ENCODE assay signal across 28 cellular contexts in genomic region chr9:130892503-130893249, GRCh38. TPM values are rescaled to one million over a fixed set of nuclear protein-coding genes. Genes with fewer than 3 reads are reported as not detected.
A peak's percentile ranks its signal among the peaks of the same experiment; 100 is the strongest.
DNase-seq lines count a peak whose midpoint lies in the region; ATAC-seq and TF ChIP-seq lines count a peak whose summit lies in the region.
"Had no signal": no experiment of that assay in that cellular context is flagged by ENCODE, and none has a peak within 500 bp of the region (broad histone marks: within the 10 kb centered on the region; RNA-seq: fewer than 3 reads in every experiment).

No MANE protein-coding gene starts in this region.

- H3K27me3 ChIP-seq in breast epithelium: peaks cover 0 to 2% of the 10 kb centered on the region in 2 donors
- H3K27me3 ChIP-seq in lower lobe of right lung (ENCODE audit: low read depth): no peaks in the 10 kb centered on the region
- no peaks in the 10 kb centered on the region for H3K27me3 ChIP-seq in SK-N-SH (ENCODE audit: insufficient read depth)

- H3F3A ChIP-seq in SK-N-SH (replicated peaks; ENCODE audit: insufficient read depth): peaks cover 9% of the 10 kb centered on the region

- H3K4me2 ChIP-seq in SK-N-SH: no peak overlapping the region

- no peak overlapping the region for H3K4me3 Mint-ChIP-seq in MCF 10A (ENCODE audit: unreplicated experiment)
- H3K4me3 Mint-ChIP-seq: activated naive CD8-positive, alpha-beta T cell treated with anti-CD3 and anti-CD28 coated beads, Interleukin-2, amount 10 ng/mL, durations not matched to agents 7 days and 5 days; CD4-positive, alpha-beta memory T cell; IgD-negative memory B cell had no signal

- WGBS in SK-N-SH (ENCODE audit: low lambda C conversion rate): 93% methylated on average over 18 of the region's 22 CpGs

- H3K9ac ChIP-seq in SK-N-SH: no peak overlapping the region
- H3K9ac ChIP-seq: GM23248 had no signal

- H3K4me1 Mint-ChIP-seq in MCF 10A (ENCODE audit: insufficient read depth, unreplicated experiment): no peaks in the 10 kb centered on the region
- H3K4me1 Mint-ChIP-seq: activated naive CD8-positive, alpha-beta T cell treated with anti-CD3 and anti-CD28 coated beads, Interleukin-2, amount 10 ng/mL, durations not matched to agents 7 days and 5 days; CD4-positive, alpha-beta memory T cell; IgD-negative memory B cell had no signal

- intact Hi-C loops in MCF 10A (cut with micrococcal nuclease): no loop called here
- intact Hi-C loops in breast epithelium (cut with DNase I; ENCODE audit: low total_unique reads): no loop called here
- intact Hi-C loops in lower lobe of right lung (cut with DNase I): no loop called here

- peak overlapping the region; percentile 23 for H3K27ac Mint-ChIP-seq in MCF 10A (ENCODE audit: low read depth, unreplicated experiment)
- H3K27ac Mint-ChIP-seq: activated naive CD8-positive, alpha-beta T cell treated with anti-CD3 and anti-CD28 coated beads, Interleukin-2, amount 10 ng/mL, durations not matched to agents 7 days and 5 days; IgD-negative memory B cell had no signal

- CTCF ChIA-PET in MCF 10A (lab: Yijun Ruan, JAX): interaction anchor here (0.6 to 1.6 kb wide), 4 partner anchors 120 to 191 kb away, joined by 3 to 6 read pairs (median 4); no protein-coding TSS in a partner anchor
- CTCF ChIA-PET in SK-N-SH (lab: Yijun Ruan, JAX): interaction anchor here (0.8 to 4.1 kb wide), 6 partner anchors 16 to 154 kb away, joined by 3 to 19 read pairs (median 7); no protein-coding TSS in a partner anchor
- CTCF ChIA-PET in HEK293T (lab: Yijun Ruan, JAX): interaction anchor here (1.0 kb wide), 1 partner anchor 106 kb away, joined by 3 read pairs; no protein-coding TSS in a partner anchor

- H3K9me2 ChIP-seq in SK-N-SH: no peaks in the 10 kb centered on the region

- TF ChIP-seq CTCF in MCF 10A (IDR thresholded peaks at IDR 0.05; ENCODE audit: unreplicated experiment) (no peak), breast epithelium (IDR thresholded peaks at IDR 0.05) (no peak), lower lobe of right lung (IDR thresholded peaks at IDR 0.05) (no peak), SK-N-SH (IDR thresholded peaks at IDR 0.05) (no peak)

- no peak for TF ChIP-seq RAD21 in SK-N-SH (IDR thresholded peaks at IDR 0.05; ENCODE audit: low read length)

- ATAC-seq in lower lobe of right lung: no peak
- no peak for ATAC-seq in stimulated activated naive CD8-positive, alpha-beta T cell treated with anti-CD3 and anti-CD28 coated beads, Interleukin-15, Interleukin-2, amounts not matched to agents 100 U/mL and 50 U/mL, for 24 hours

- no peaks in the 10 kb centered on the region for H3K27me3 Mint-ChIP-seq in MCF 10A (ENCODE audit: insufficient read depth, unreplicated experiment)
- H3K27me3 Mint-ChIP-seq: activated naive CD8-positive, alpha-beta T cell treated with anti-CD3 and anti-CD28 coated beads, Interleukin-2, amount 10 ng/mL, durations not matched to agents 7 days and 5 days; CD4-positive, alpha-beta memory T cell; IgD-negative memory B cell had no signal

- H3K9me3 Mint-ChIP-seq in MCF 10A (ENCODE audit: unreplicated experiment): no peaks in the 10 kb centered on the region
- H3K9me3 Mint-ChIP-seq: activated naive CD8-positive, alpha-beta T cell treated with anti-CD3 and anti-CD28 coated beads, Interleukin-2, amount 10 ng/mL, durations not matched to agents 7 days and 5 days; CD4-positive, alpha-beta memory T cell; IgD-negative memory B cell had no signal

- peaks cover 51% of the 10 kb centered on the region for H3K36me3 Mint-ChIP-seq in MCF 10A (ENCODE audit: insufficient read depth, unreplicated experiment)
- H3K36me3 Mint-ChIP-seq: activated naive CD8-positive, alpha-beta T cell treated with anti-CD3 and anti-CD28 coated beads, Interleukin-2, amount 10 ng/mL, durations not matched to agents 7 days and 5 days; IgD-negative memory B cell had no signal

- peak overlapping the region in 1 of 2 donors; percentile 19 for H3K27ac ChIP-seq in breast epithelium
- H3K27ac ChIP-seq in lower lobe of right lung: no peak overlapping the region
- H3K27ac ChIP-seq in SK-N-SH (ENCODE audit: low read depth in 2 of 2, low read length in 1 of 2): no peak overlapping the region
- H3K27ac ChIP-seq: epithelial cell of prostate, GM23248 had no signal

- DNase-seq in MCF 10A (ENCODE audit: unreplicated experiment) (no peak), breast epithelium (ENCODE audit: low spot score in 2 of 2) (no peak), SKM-1 treated with dmso at 0.1 percent for 144 hours (lab: John Stamatoyannopoulos, UW; ENCODE audit: unreplicated experiment) (peak; percentile 42), lower lobe of right lung (no peak), retina (peak; percentile 64), SK-N-SH (no peak), HEK293T (ENCODE audit: extremely low spot score) (no peak)
- DNase-seq in stimulated activated naive CD8-positive, alpha-beta T cell treated with anti-CD3 and anti-CD28 coated beads, Interleukin-15, Interleukin-2, amounts not matched to agents 100 U/mL and 50 U/mL, for 24 hours: no peak
- DNase-seq: 8988T; activated CD4-positive, alpha-beta T cell treated with anti-CD3 and anti-CD28 coated beads for 4 hours; activated naive CD8-positive, alpha-beta T cell treated with anti-CD3 and anti-CD28 coated beads, Interleukin-2, amount 10 ng/mL, durations not matched to agents 7 days and 5 days; activated T-cell treated with anti-CD3 and anti-CD28 coated beads for 4 hours; CD4-positive, alpha-beta memory T cell; GM23248; kidney glomerular epithelial cell; NCI-H1105 treated with DMSO at 0.1 percent for 48 hours; NCI-H2029; NCI-H226; RPMI8226 had no signal

- H3K4me1 ChIP-seq in breast epithelium (no peaks in the 10 kb centered on the region), lower lobe of right lung (no peaks in the 10 kb centered on the region), SK-N-SH (ENCODE audit: control insufficient read depth in 1 of 2, insufficient read depth in 2 of 2, low read depth in 1 of 2, low read length in 1 of 2) (no peaks in the 10 kb centered on the region; a peak in 1 of 4 replicates)

- POLR2A ChIA-PET in MCF 10A (lab: Yijun Ruan, JAX) (no interaction called here), SK-N-SH (lab: Yijun Ruan, JAX) (no interaction called here), HEK293T (lab: Yijun Ruan, JAX) (no interaction called here)

- H4K20me1 ChIP-seq in SK-N-SH (ENCODE audit: insufficient read depth): peaks cover 43% of the 10 kb centered on the region

- no peak overlapping the region for H2AFZ ChIP-seq in SK-N-SH (ENCODE audit: low read depth)
- H2AFZ ChIP-seq: GM23248 had no signal

- TF ChIP-seq EP300 in SK-N-SH (IDR thresholded peaks at IDR 0.05; ENCODE audit: borderline replicate concordance in 1 of 2, low read depth in 1 of 2, low read length in 1 of 2): no peak

- H3K79me2 ChIP-seq in SK-N-SH (ENCODE audit: insufficient read depth): no peaks in the 10 kb centered on the region

- no peaks in the 10 kb centered on the region for H3K9me3 ChIP-seq in breast epithelium
- H3K9me3 ChIP-seq in lower lobe of right lung: no peaks in the 10 kb centered on the region
- no peaks in the 10 kb centered on the region for H3K9me3 ChIP-seq in SK-N-SH
- H3K9me3 ChIP-seq: heart right ventricle, transverse colon had no signal

- no peak overlapping the region for H3K4me3 ChIP-seq in breast epithelium
- H3K4me3 ChIP-seq in lower lobe of right lung: peak overlapping the region; percentile 21
- no peak overlapping the region for H3K4me3 ChIP-seq in SK-N-SH (ENCODE audit: low read depth in 2 of 2, low read length in 1 of 2)
- H3K4me3 ChIP-seq: GM23248, skin epidermis, transverse colon had no signal

- TF ChIP-seq POLR2A in breast epithelium (IDR thresholded peaks at IDR 0.05): no peak

- no TSS peak for BruUV-seq in MCF 10A (replicated peaks; lab: Mats Ljungman, UMichigan)

- H3K36me3 ChIP-seq in breast epithelium: peaks cover 2% of the 10 kb centered on the region
- H3K36me3 ChIP-seq in lower lobe of right lung: peaks cover 54% of the 10 kb centered on the region
- H3K36me3 ChIP-seq in SK-N-SH (replicated peaks in 1 of 2; ENCODE audit: control insufficient read depth in 1 of 2, insufficient read depth in 2 of 2, low read length in 1 of 2): peaks cover 26 to 55% of the 10 kb centered on the region in 2 experiments

TF ChIP-seq in SK-N-SH, 30 proteins besides CTCF, POLR2A, EP300 and RAD21 (continues in another document):
- TF ChIP-seq RFX5 (IDR thresholded peaks at IDR 0.05; ENCODE audit: low read length): no peak
- no peak for TF ChIP-seq MEF2A (IDR thresholded peaks at IDR 0.05; ENCODE audit: borderline replicate concordance, low read depth)
- TF ChIP-seq TCF12 (IDR thresholded peaks at IDR 0.05): no peak
- no peak for TF ChIP-seq MAX (IDR thresholded peaks at IDR 0.05; ENCODE audit: low read depth)
- no peak for TF ChIP-seq FOSL2 (IDR thresholded peaks at IDR 0.05; ENCODE audit: borderline replicate concordance, low read depth)

TF ChIP-seq in HEK293T, 16 proteins besides CTCF, POLR2A, EP300 and RAD21 (continues in another document):
- no peak for TF ChIP-seq HDGF (IDR thresholded peaks at IDR 0.05; ENCODE audit: borderline replicate concordance)
- TF ChIP-seq LEF1 (IDR thresholded peaks at IDR 0.05; ENCODE audit: borderline replicate concordance): no peak
- TF ChIP-seq PKNOX1 (IDR thresholded peaks at IDR 0.05): no peak
- no peak for TF ChIP-seq ZNF384 (IDR thresholded peaks at IDR 0.05)
- TF ChIP-seq FOXK2 (IDR thresholded peaks at IDR 0.05): no peak
- no peak for TF ChIP-seq NFRKB (IDR thresholded peaks at IDR 0.05)

RNA-seq across cellular contexts. Expression of gene QRFP, which starts 3.9 kb away (rescaled TPM):
- not detected in 2 replicates for total RNA-seq in MCF 10A (2022)
- not detected for total RNA-seq in breast epithelium
- total RNA-seq in lower lobe of right lung: not detected
- polyA plus RNA-seq in SK-N-SH (2012; rRNA removed): not detected in 2 replicates
- not detected in 2 replicates for polyA plus RNA-seq in SK-N-SH (2012; cell fraction: cytosol; rRNA removed)
- not detected in 2 replicates for polyA plus RNA-seq in SK-N-SH (2012; cell fraction: nucleus; rRNA removed)
- total RNA-seq: activated naive CD8-positive, alpha-beta T cell treated with anti-CD3 and anti-CD28 coated beads, Interleukin-2, amount 10 ng/mL, durations not matched to agents 7 days and 5 days; CD4-positive, alpha-beta memory T cell; cerebellum; Daoy; GM23248; heart right ventricle; lung microvascular endothelial cell; T-helper 2 cell treated with Interferon-gamma antibody and Interleukin-4, amounts not matched to agents 100 ng/mL and 5 ng/mL, for 36 hours; transverse colon had no signal
- polyA plus RNA-seq: CD4-positive, alpha-beta memory T cell; IgD-negative memory B cell had no signal

RNA-seq across cellular contexts. Expression of gene FIBCD1, which starts 46.4 kb away (rescaled TPM):
- total RNA-seq in MCF 10A (2022): 1.6 and 2.8 TPM in 2 replicates
- total RNA-seq in breast epithelium: under 1 TPM in 2 of 3 donors, not detected in 1; 0.16 to 0.44 TPM
- 1.3 TPM for total RNA-seq in lower lobe of right lung
- polyA plus RNA-seq in SK-N-SH (2012; rRNA removed): 0.86 and 1.3 TPM in 2 replicates
- 0.13 and 0.33 TPM in 2 replicates for polyA plus RNA-seq in SK-N-SH (2012; cell fraction: cytosol; rRNA removed)
- 1.2 and 1.3 TPM in 2 replicates for polyA plus RNA-seq in SK-N-SH (2012; cell fraction: nucleus; rRNA removed)
- total RNA-seq: activated naive CD8-positive, alpha-beta T cell treated with anti-CD3 and anti-CD28 coated beads, Interleukin-2, amount 10 ng/mL, durations not matched to agents 7 days and 5 days; CD4-positive, alpha-beta memory T cell; lung microvascular endothelial cell; T-helper 2 cell treated with Interferon-gamma antibody and Interleukin-4, amounts not matched to agents 100 ng/mL and 5 ng/mL, for 36 hours had no signal
- polyA plus RNA-seq: CD4-positive, alpha-beta memory T cell; IgD-negative memory B cell had no signal

RNA-seq across cellular contexts. Expression of gene ABL1, which starts 57.6 kb away (rescaled TPM):
- 67.5 TPM in 2 replicates for total RNA-seq in MCF 10A (2022)
- total RNA-seq in breast epithelium: 10 to 100 TPM; 43.6 to 72.8 (median 67.4) TPM
- 50.2 TPM for total RNA-seq in lower lobe of right lung
- polyA plus RNA-seq in SK-N-SH (2012; rRNA removed): 23.5 and 24.6 TPM in 2 replicates
- polyA plus RNA-seq in SK-N-SH (2012; cell fraction: cytosol; rRNA removed): 16.8 and 22.1 TPM in 2 replicates
- polyA plus RNA-seq in SK-N-SH (2012; cell fraction: nucleus; rRNA removed): 46.2 and 46.5 TPM in 2 replicates

Comparison
In these comparisons a context has a peak if more than half of its experiments do, and no peak if none do; other contexts are left out.
1. DNase-seq: peak in SKM-1 treated with dmso at 0.1 percent for 144 hours (single experiment) and retina (single experiment); none in MCF 10A (single experiment), breast epithelium (0 of 2), lower lobe of right lung (single experiment), stimulated activated naive CD8-positive, alpha-beta T cell treated with anti-CD3 and anti-CD28 coated beads, Interleukin-15, Interleukin-2, amounts not matched to agents 100 U/mL and 50 U/mL, for 24 hours (single experiment), SK-N-SH (single experiment) and HEK293T (single experiment).